ENCODE assay signal across 19 cellular contexts in genomic region chr1:185656663-185657062, GRCh38.
"Had no signal": no experiment of that assay in that cellular context is flagged by ENCODE, and none has a peak within 500 bp of the region (broad histone marks: within the 10 kb centered on the region; RNA-seq: fewer than 3 reads in every experiment).

No MANE protein-coding gene starts in this region.

- H3K27me3 Mint-ChIP-seq: activated CD4-positive, alpha-beta memory T cell treated with anti-CD3 and anti-CD28 coated beads, Interleukin-2, amount 10 ng/mL, durations not matched to agents 7 days and 5 days; activated CD8-positive, alpha-beta memory T cell treated with anti-CD3 and anti-CD28 coated beads, Interleukin-2, amount 10 ng/mL, durations not matched to agents 7 days and 5 days; activated naive CD4-positive, alpha-beta T cell treated with anti-CD3 and anti-CD28 coated beads, Interleukin-2, amount 10 ng/mL, durations not matched to agents 7 days and 5 days; naive thymus-derived CD8-positive, alpha-beta T cell; T-helper 17 cell had no signal

- H3K4me3 Mint-ChIP-seq: activated CD4-positive, alpha-beta memory T cell treated with anti-CD3 and anti-CD28 coated beads, Interleukin-2, amount 10 ng/mL, durations not matched to agents 7 days and 5 days; activated CD8-positive, alpha-beta memory T cell treated with anti-CD3 and anti-CD28 coated beads, Interleukin-2, amount 10 ng/mL, durations not matched to agents 7 days and 5 days; activated naive CD4-positive, alpha-beta T cell treated with anti-CD3 and anti-CD28 coated beads, Interleukin-2, amount 10 ng/mL, durations not matched to agents 7 days and 5 days; mesothelial cell of epicardium; naive thymus-derived CD8-positive, alpha-beta T cell; T-helper 17 cell had no signal

- H3K4me3 ChIP-seq: heart left ventricle, left lung, lung, thoracic aorta had no signal

- H3K27ac Mint-ChIP-seq: activated CD4-positive, alpha-beta memory T cell treated with anti-CD3 and anti-CD28 coated beads, Interleukin-2, amount 10 ng/mL, durations not matched to agents 7 days and 5 days; activated CD8-positive, alpha-beta memory T cell treated with anti-CD3 and anti-CD28 coated beads, Interleukin-2, amount 10 ng/mL, durations not matched to agents 7 days and 5 days; activated naive CD4-positive, alpha-beta T cell treated with anti-CD3 and anti-CD28 coated beads, Interleukin-2, amount 10 ng/mL, durations not matched to agents 7 days and 5 days; mesothelial cell of epicardium; T-helper 17 cell had no signal

- DNase-seq: activated CD4-positive, alpha-beta memory T cell treated with anti-CD3 and anti-CD28 coated beads, Interleukin-2, amount 10 ng/mL, durations not matched to agents 7 days and 5 days; activated CD4-positive, alpha-beta T cell treated with anti-CD3 and anti-CD28 coated beads for 48 hours; activated CD8-positive, alpha-beta memory T cell treated with anti-CD3 and anti-CD28 coated beads, Interleukin-2, amount 10 ng/mL, durations not matched to agents 7 days and 5 days; activated effector memory CD4-positive, alpha-beta T cell treated with anti-CD3 and anti-CD28 coated beads, Interleukin-2, amount 50 U/mL, for 16 hours; activated naive CD4-positive, alpha-beta T cell treated with anti-CD3 and anti-CD28 coated beads, Interleukin-2, amount 10 ng/mL, durations not matched to agents 7 days and 5 days; activated T-cell treated with anti-CD3 and anti-CD28 coated beads for 4 hours; amygdala; heart left ventricle; kidney glomerular epithelial cell; left lung; naive thymus-derived CD8-positive, alpha-beta T cell; retina; stimulated activated CD4-positive, alpha-beta T cell treated with anti-CD3 and anti-CD28 coated beads, Interleukin-4, amount 100 ng/mL, for 24 hours; stimulated activated naive CD4-positive, alpha-beta T cell treated with Interleukin-2 at 50 U/mL for 16 hours; T-helper 17 cell had no signal

- H3K4me1 ChIP-seq: left lung had no signal

- H3K9me3 ChIP-seq: left lung, thoracic aorta had no signal

- H3K27me3 ChIP-seq: heart left ventricle, left lung had no signal

- ATAC-seq: activated CD8-positive, alpha-beta memory T cell treated with anti-CD3 and anti-CD28 coated beads, Interleukin-2, amount 10 ng/mL, durations not matched to agents 7 days and 5 days; heart left ventricle; left lung; naive thymus-derived CD8-positive, alpha-beta T cell; T-helper 17 cell had no signal

- H3K36me3 ChIP-seq: heart left ventricle, left lung, thoracic aorta had no signal

- FAIRE-seq: endometrium had no signal

- H3K27ac ChIP-seq: heart left ventricle, left lung, thoracic aorta had no signal

- H3K4me1 Mint-ChIP-seq: activated CD4-positive, alpha-beta memory T cell treated with anti-CD3 and anti-CD28 coated beads, Interleukin-2, amount 10 ng/mL, durations not matched to agents 7 days and 5 days; activated naive CD4-positive, alpha-beta T cell treated with anti-CD3 and anti-CD28 coated beads, Interleukin-2, amount 10 ng/mL, durations not matched to agents 7 days and 5 days had no signal

- H3K36me3 Mint-ChIP-seq: activated naive CD4-positive, alpha-beta T cell treated with anti-CD3 and anti-CD28 coated beads, Interleukin-2, amount 10 ng/mL, durations not matched to agents 7 days and 5 days; mesothelial cell of epicardium; naive thymus-derived CD8-positive, alpha-beta T cell had no signal

- H3K9me3 Mint-ChIP-seq: activated CD4-positive, alpha-beta memory T cell treated with anti-CD3 and anti-CD28 coated beads, Interleukin-2, amount 10 ng/mL, durations not matched to agents 7 days and 5 days; mesothelial cell of epicardium had no signal
